19 cellular contexts compared by ENCODE assay signal in the genomic region with DNA sequence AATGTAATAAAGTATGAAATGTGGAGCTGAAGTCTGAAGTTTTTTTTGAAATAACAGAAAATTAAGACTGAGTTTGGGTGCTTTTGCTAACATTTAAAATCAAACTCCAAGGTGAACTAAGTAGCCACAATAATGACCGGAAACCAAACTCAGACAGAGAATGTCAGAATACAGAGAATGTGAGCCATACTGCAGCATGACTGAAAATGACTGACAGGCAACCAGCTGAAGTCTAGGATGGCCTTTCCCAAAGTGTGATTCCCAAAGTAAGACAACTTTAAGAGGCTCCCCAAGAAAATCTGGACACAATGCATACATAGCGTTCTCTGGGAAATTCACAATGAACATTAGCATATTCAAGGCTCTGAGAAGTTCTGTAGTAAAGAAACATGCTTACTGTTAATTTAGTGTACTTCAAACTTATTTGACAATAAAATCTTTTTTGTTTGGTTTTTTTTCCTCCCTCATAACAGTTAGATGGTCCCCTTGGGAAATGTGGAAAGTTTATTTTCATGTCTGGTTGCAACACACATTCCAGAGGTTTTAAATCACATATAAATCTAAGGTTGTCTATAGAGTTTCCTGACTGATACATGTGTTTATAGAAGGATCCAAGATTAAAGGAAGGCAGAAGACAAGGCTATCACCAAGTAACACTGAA. TPM values are rescaled to one million over a fixed set of nuclear protein-coding genes. Genes with fewer than 3 reads are reported as not detected.
DNase-seq lines count a peak whose midpoint lies in the region; ATAC-seq and TF ChIP-seq lines count a peak whose summit lies in the region.
"Had no signal": no experiment of that assay in that cellular context is flagged by ENCODE, and none has a peak within 500 bp of the region (broad histone marks: within the 10 kb centered on the region; RNA-seq: fewer than 3 reads in every experiment).

No MANE protein-coding gene starts in this region.

- TF ChIP-seq CTCF in fibroblast of pulmonary artery (IDR thresholded peaks at IDR 0.05; ENCODE audit: low read length, missing control alignments) (no peak), glutamatergic neuron (IDR thresholded peaks at IDR 0.05; ENCODE audit: partially characterized antibody, unreplicated experiment) (no peak)

- no peaks in the 10 kb centered on the region for H3K36me3 Mint-ChIP-seq in glutamatergic neuron (ENCODE audit: unreplicated experiment)
- H3K36me3 Mint-ChIP-seq in activated T-helper 1 cell treated with anti-CD3 and anti-CD28 coated beads, Interleukin-12 subunit alpha, Interleukin-12 subunit beta, Interleukin-2, Interleukin-4 antibody, amounts not matched to agents 30 ng/mL and 10 ng/mL and 1 ng/mL, durations not matched to agents 14 hours and 24 hours and 36 hours (ENCODE audit: low read depth): no peaks in the 10 kb centered on the region
- H3K36me3 Mint-ChIP-seq: activated naive CD4-positive, alpha-beta T cell treated with anti-CD3 and anti-CD28 coated beads, Interleukin-2, amount 50 U/mL, for 24 hours; CD4-positive, CD25-positive, alpha-beta regulatory T cell had no signal

- H3K27me3 ChIP-seq in adipocyte (replicated peaks; ENCODE audit: control insufficient read depth, insufficient read depth, low read length) (no peaks in the 10 kb centered on the region), aorta (ENCODE audit: control insufficient read depth in 1 of 2, insufficient read depth in 2 of 2, low read length in 1 of 2) (no peaks in the 10 kb centered on the region)
- H3K27me3 ChIP-seq: gastroesophageal sphincter, tibial nerve had no signal

- H3K27ac ChIP-seq in aorta (ENCODE audit: low read depth in 1 of 2, low read length in 2 of 2): no peak overlapping the region
- H3K27ac ChIP-seq: gastroesophageal sphincter had no signal

- H3K36me3 ChIP-seq in adipocyte (ENCODE audit: control insufficient read depth, insufficient read depth, low read length, severe bottlenecking): peaks cover 22% of the 10 kb centered on the region
- H3K36me3 ChIP-seq in aorta (ENCODE audit: control insufficient read depth in 1 of 2, insufficient read depth in 2 of 2, low read length in 1 of 2): peaks cover 0 to 1% of the 10 kb centered on the region in 2 donors

- intact Hi-C loops in aorta (cut with DNase I): no loop called here
- intact Hi-C loops in activated T-helper 1 cell treated with anti-CD3 and anti-CD28 coated beads, Interleukin-12 subunit alpha, Interleukin-12 subunit beta, Interleukin-2, Interleukin-4 antibody, amounts not matched to agents 30 ng/mL and 10 ng/mL and 1 ng/mL, durations not matched to agents 14 hours and 24 hours and 36 hours (cut with micrococcal nuclease): no loop called here

- H3K27me3 Mint-ChIP-seq in glutamatergic neuron (ENCODE audit: unreplicated experiment): no peaks in the 10 kb centered on the region
- peaks cover 9% of the 10 kb centered on the region for H3K27me3 Mint-ChIP-seq in activated T-helper 1 cell treated with anti-CD3 and anti-CD28 coated beads, Interleukin-12 subunit alpha, Interleukin-12 subunit beta, Interleukin-2, Interleukin-4 antibody, amounts not matched to agents 30 ng/mL and 10 ng/mL and 1 ng/mL, durations not matched to agents 14 hours and 24 hours and 36 hours (ENCODE audit: insufficient read depth)

- DNase-seq in ELR (ENCODE audit: low read depth): peak; percentile 25
- peak; percentile 90 for DNase-seq in adipocyte (ENCODE audit: low read depth)
- DNase-seq in fibroblast of pulmonary artery (ENCODE audit: low read depth): peak; percentile 76
- DNase-seq in smooth muscle cell of the brain vasculature (ENCODE audit: low read depth, low spot score): peak; percentile 69
- no peak for DNase-seq in aorta
- DNase-seq in glutamatergic neuron: no peak
- DNase-seq in NCI-H2081 treated with DMSO at 0.1 percent for 48 hours (lab: John Stamatoyannopoulos, UW): no peak
- no peak for DNase-seq in activated T-helper 1 cell treated with anti-CD3 and anti-CD28 coated beads, Interleukin-12 subunit alpha, Interleukin-12 subunit beta, Interleukin-2, Interleukin-4 antibody, amounts not matched to agents 30 ng/mL and 10 ng/mL and 1 ng/mL, durations not matched to agents 14 hours and 24 hours and 36 hours (ENCODE audit: low spot score)
- DNase-seq: activated CD8-positive, alpha-beta memory T cell treated with anti-CD3 and anti-CD28 coated beads, Interleukin-2, amount 50 U/mL, for 48 hours; CD4-positive, CD25-positive, alpha-beta regulatory T cell; midbrain; NCI-H146; NCI-H524 treated with DMSO at 0.1 percent for 48 hours; RPMI8226 had no signal

- no peaks in the 10 kb centered on the region for H3K9me3 Mint-ChIP-seq in glutamatergic neuron (ENCODE audit: unreplicated experiment)
- no peaks in the 10 kb centered on the region for H3K9me3 Mint-ChIP-seq in activated T-helper 1 cell treated with anti-CD3 and anti-CD28 coated beads, Interleukin-12 subunit alpha, Interleukin-12 subunit beta, Interleukin-2, Interleukin-4 antibody, amounts not matched to agents 30 ng/mL and 10 ng/mL and 1 ng/mL, durations not matched to agents 14 hours and 24 hours and 36 hours
- H3K9me3 Mint-ChIP-seq: activated naive CD4-positive, alpha-beta T cell treated with anti-CD3 and anti-CD28 coated beads, Interleukin-2, amount 50 U/mL, for 24 hours; GM23338 had no signal

- H3K9me3 ChIP-seq in adipocyte (ENCODE audit: control insufficient read depth, low read length) (no peaks in the 10 kb centered on the region), aorta (ENCODE audit: control insufficient read depth, low read length) (no peaks in the 10 kb centered on the region)
- H3K9me3 ChIP-seq: gastroesophageal sphincter, tibial nerve had no signal

- no peak overlapping the region for H3K27ac Mint-ChIP-seq in glutamatergic neuron (ENCODE audit: unreplicated experiment)
- no peak overlapping the region for H3K27ac Mint-ChIP-seq in activated T-helper 1 cell treated with anti-CD3 and anti-CD28 coated beads, Interleukin-12 subunit alpha, Interleukin-12 subunit beta, Interleukin-2, Interleukin-4 antibody, amounts not matched to agents 30 ng/mL and 10 ng/mL and 1 ng/mL, durations not matched to agents 14 hours and 24 hours and 36 hours
- H3K27ac Mint-ChIP-seq: activated naive CD4-positive, alpha-beta T cell treated with anti-CD3 and anti-CD28 coated beads, Interleukin-2, amount 50 U/mL, for 24 hours; CD4-positive, CD25-positive, alpha-beta regulatory T cell; GM23338 had no signal

- H3K4me3 Mint-ChIP-seq in glutamatergic neuron (ENCODE audit: unreplicated experiment): no peak overlapping the region
- no peak overlapping the region for H3K4me3 Mint-ChIP-seq in activated T-helper 1 cell treated with anti-CD3 and anti-CD28 coated beads, Interleukin-12 subunit alpha, Interleukin-12 subunit beta, Interleukin-2, Interleukin-4 antibody, amounts not matched to agents 30 ng/mL and 10 ng/mL and 1 ng/mL, durations not matched to agents 14 hours and 24 hours and 36 hours
- H3K4me3 Mint-ChIP-seq: activated naive CD4-positive, alpha-beta T cell treated with anti-CD3 and anti-CD28 coated beads, Interleukin-2, amount 50 U/mL, for 24 hours; CD4-positive, CD25-positive, alpha-beta regulatory T cell; GM23338 had no signal

- no peak overlapping the region for H3K9ac ChIP-seq in adipocyte (ENCODE audit: low read length)

- H3K4me3 ChIP-seq in adipocyte (ENCODE audit: low read length): peak overlapping the region; percentile 38
- no peak overlapping the region for H3K4me3 ChIP-seq in fibroblast of pulmonary artery (replicated peaks; ENCODE audit: low read depth, low read length)
- no peak overlapping the region for H3K4me3 ChIP-seq in aorta (ENCODE audit: low read length in 2 of 2)
- H3K4me3 ChIP-seq: gastroesophageal sphincter, GM23338, tibial nerve had no signal

- no peak for ATAC-seq in aorta (ENCODE audit: low FRiP score)
- ATAC-seq: gastroesophageal sphincter, GM23338 had no signal

- 69 to 72% methylated on average over 2 of the region's 2 CpGs for WGBS in aorta, 2 donors

- H3K4me1 ChIP-seq in adipocyte (ENCODE audit: control insufficient read depth, insufficient read depth, low read length): peaks cover 29% of the 10 kb centered on the region
- peaks cover 0 to 2% of the 10 kb centered on the region in 2 donors for H3K4me1 ChIP-seq in aorta (ENCODE audit: control insufficient read depth in 1 of 2, insufficient read depth in 2 of 2, low read length in 2 of 2)

- no peaks in the 10 kb centered on the region for H3K4me1 Mint-ChIP-seq in glutamatergic neuron (ENCODE audit: low read depth, unreplicated experiment)
- H3K4me1 Mint-ChIP-seq in activated T-helper 1 cell treated with anti-CD3 and anti-CD28 coated beads, Interleukin-12 subunit alpha, Interleukin-12 subunit beta, Interleukin-2, Interleukin-4 antibody, amounts not matched to agents 30 ng/mL and 10 ng/mL and 1 ng/mL, durations not matched to agents 14 hours and 24 hours and 36 hours (ENCODE audit: low read depth): no peaks in the 10 kb centered on the region
- H3K4me1 Mint-ChIP-seq: activated naive CD4-positive, alpha-beta T cell treated with anti-CD3 and anti-CD28 coated beads, Interleukin-2, amount 50 U/mL, for 24 hours; CD4-positive, CD25-positive, alpha-beta regulatory T cell; GM23338 had no signal

RNA-seq across cellular contexts. Expression of gene PLA2R1, which starts 28.6 kb away (rescaled TPM):
- total RNA-seq in aorta (10 to 100 TPM; 28.8 to 34.9 TPM), glutamatergic neuron (ENCODE audit: unreplicated experiment) (0.34 TPM)
- 10 to 100 TPM in 1 of 2 donors, 1 to 10 TPM in 1; 7.9 to 31.3 TPM for polyA plus RNA-seq in aorta
- total RNA-seq in activated T-helper 1 cell treated with anti-CD3 and anti-CD28 coated beads, Interleukin-12 subunit alpha, Interleukin-12 subunit beta, Interleukin-2, Interleukin-4 antibody, amounts not matched to agents 30 ng/mL and 10 ng/mL and 1 ng/mL, durations not matched to agents 14 hours and 24 hours and 36 hours: not detected in 2 replicates
- total RNA-seq: CD4-positive, CD25-positive, alpha-beta regulatory T cell; T-helper 1 cell treated with Interleukin-12 subunit alpha and Interleukin-12 subunit beta and Interleukin-4 antibody, amounts not matched to agents 30 ng/mL and 1 ng/mL, for 36 hours had no signal
- polyA plus RNA-seq: CD4-positive, CD25-positive, alpha-beta regulatory T cell had no signal

Comparison
In these comparisons a context has a peak if more than half of its experiments do, and no peak if none do; other contexts are left out.
1. DNase-seq: peak in ELR (single experiment), adipocyte (single experiment), fibroblast of pulmonary artery (single experiment) and smooth muscle cell of the brain vasculature (single experiment); none in aorta (0 of 2), glutamatergic neuron (single experiment), NCI-H2081 treated with DMSO at 0.1 percent for 48 hours (single experiment) and activated T-helper 1 cell treated with anti-CD3 and anti-CD28 coated beads, Interleukin-12 subunit alpha, Interleukin-12 subunit beta, Interleukin-2, Interleukin-4 antibody, amounts not matched to agents 30 ng/mL and 10 ng/mL and 1 ng/mL, durations not matched to agents 14 hours and 24 hours and 36 hours (single experiment).
2. RNA of gene PLA2R1, which starts 28.6 kb away (total RNA-seq): 28.8 to 34.9 TPM in aorta; 0.34 TPM in glutamatergic neuron (single experiment) and not detected in activated T-helper 1 cell treated with anti-CD3 and anti-CD28 coated beads, Interleukin-12 subunit alpha, Interleukin-12 subunit beta, Interleukin-2, Interleukin-4 antibody, amounts not matched to agents 30 ng/mL and 10 ng/mL and 1 ng/mL, durations not matched to agents 14 hours and 24 hours and 36 hours; every median in the first group is over 10 times any median in the second.